Comparison of ENCODE assay signal across 1 cellular context in the genomic region with DNA sequence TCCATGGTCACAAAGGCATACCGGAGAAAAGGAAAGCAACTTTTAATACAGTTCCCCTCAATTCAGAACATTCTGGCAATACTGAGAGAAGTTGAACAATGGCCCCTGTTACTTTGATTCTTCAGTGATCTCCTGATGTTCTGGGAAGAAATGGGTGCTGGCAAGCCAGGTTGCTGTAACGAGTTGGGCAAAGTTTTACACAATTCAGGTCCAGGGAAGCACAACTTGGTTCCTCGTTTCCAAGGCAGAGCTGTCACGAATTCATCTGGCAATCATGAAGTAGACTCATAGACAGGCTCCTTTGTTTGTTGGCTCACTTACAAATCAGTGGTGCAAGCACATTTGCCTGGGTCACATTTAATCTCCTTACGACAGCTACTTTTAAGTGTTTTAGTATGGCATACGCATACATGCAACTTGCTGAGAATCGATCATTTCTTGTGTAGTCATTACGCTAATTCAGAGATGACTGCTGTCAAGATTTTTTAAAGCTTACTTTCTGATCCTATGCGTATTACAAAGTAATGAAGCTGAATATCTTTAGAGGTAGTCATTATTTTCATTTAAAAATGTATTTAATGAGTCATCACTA.
TF ChIP-seq lines count a peak whose summit lies in the region.

No MANE protein-coding gene starts in this region.

TF ChIP-seq in IMR-90, 13 proteins besides CTCF, POLR2A, EP300 and RAD21:
- no peak for TF ChIP-seq SMC3 (IDR thresholded peaks at IDR 0.05; ENCODE audit: low read depth, low read length)
